In genomic region chr14:67971627-67972625, GRCh38 we compare ENCODE assay signal across 1 cellular context.
TF ChIP-seq lines count a peak whose summit lies in the region.

No MANE protein-coding gene starts in this region.

TF ChIP-seq in HEK293, 187 proteins besides CTCF, POLR2A, EP300 and RAD21 (continued from another document):
- TF ChIP-seq ZBTB10 (tag by site-specific recombination; IDR thresholded peaks at IDR 0.05): no peak
- TF ChIP-seq ZNF37A (tag by site-specific recombination; IDR thresholded peaks at IDR 0.05): no peak
- TF ChIP-seq PRDM10 (tag by site-specific recombination; IDR thresholded peaks at IDR 0.05): no peak
- TF ChIP-seq ZBTB49 (tag by site-specific recombination; IDR thresholded peaks at IDR 0.05; ENCODE audit: low read depth): no peak
- TF ChIP-seq ZNF223 (tag by site-specific recombination; IDR thresholded peaks at IDR 0.05): no peak
- TF ChIP-seq ZNF366 (tag by site-specific recombination; conservative IDR thresholded peaks at IDR 0.05): no peak
- TF ChIP-seq ZNF266 (tag by site-specific recombination; IDR thresholded peaks at IDR 0.05; ENCODE audit: low read depth): no peak
- TF ChIP-seq HOXD13 (CRISPR knock-in tag; IDR thresholded peaks at IDR 0.05; ENCODE audit: borderline replicate concordance): no peak
